ENCODE assay signal across 8 cellular contexts in genomic region chr11:128686045-128686741, GRCh38. TPM values are rescaled to one million over a fixed set of nuclear protein-coding genes. Genes with fewer than 3 reads are reported as not detected.
DNase-seq lines count a peak whose midpoint lies in the region; ATAC-seq and TF ChIP-seq lines count a peak whose summit lies in the region.

No MANE protein-coding gene starts in this region.

- H3K27ac ChIP-seq in heart left ventricle: no peak overlapping the region
- H3K27ac ChIP-seq in WERI-Rb-1: no peak overlapping the region
- H3K27ac ChIP-seq in thymus (ENCODE audit: low read depth): no peak overlapping the region

- H3K4me3 ChIP-seq in heart left ventricle (peak overlapping the region in 9 of 12 donors; percentile 24 to 60 (median 50)), WERI-Rb-1 (ENCODE audit: low read depth, low read length) (peak overlapping the region; percentile 32; the same call in 1 of the 2 replicates), thymus (ENCODE audit: low read length) (peak overlapping the region; percentile 28)

- peak overlapping the region; percentile 77 to 87 (median 83) for H3K4me3 Mint-ChIP-seq in immature natural killer cell

- no peak for TF ChIP-seq CTCF in heart left ventricle (IDR thresholded peaks at IDR 0.05)
- no peak for TF ChIP-seq CTCF in WERI-Rb-1 (IDR thresholded peaks at IDR 0.05; ENCODE audit: low read depth, low read length)

- H3K36me3 Mint-ChIP-seq in immature natural killer cell: peaks cover 0 to 4% (median 0%) of the 10 kb centered on the region in 3 donors

- H3K27ac Mint-ChIP-seq in immature natural killer cell: no peak overlapping the region

- H3K27me3 ChIP-seq in heart left ventricle (peaks cover 6 to 70% (median 49%) of the 10 kb centered on the region in 9 donors), WERI-Rb-1 (ENCODE audit: insufficient read depth, low read depth, severe bottlenecking) (peaks cover 81% of the 10 kb centered on the region), thymus (ENCODE audit: control insufficient read depth, insufficient read depth) (peaks cover 38% of the 10 kb centered on the region)

- H3K4me1 ChIP-seq in heart left ventricle (peaks cover 5 to 60% (median 36%) of the 10 kb centered on the region in 12 donors), thymus (ENCODE audit: control insufficient read depth, insufficient read depth, low read length) (peaks cover 17% of the 10 kb centered on the region)

- no peaks in the 10 kb centered on the region for H3K9me3 ChIP-seq in heart left ventricle
- H3K9me3 ChIP-seq in WERI-Rb-1 (ENCODE audit: severe bottlenecking): no peaks in the 10 kb centered on the region
- peaks cover 5% of the 10 kb centered on the region for H3K9me3 ChIP-seq in thymus (ENCODE audit: control insufficient read depth)

- peaks cover 28 to 35% (median 28%) of the 10 kb centered on the region in 3 donors for H3K27me3 Mint-ChIP-seq in immature natural killer cell (ENCODE audit: low read depth in 3 of 3)

- DNase-seq in heart left ventricle: no peak
- no peak for DNase-seq in Right ventricle myocardium inferior (ENCODE audit: missing footprints)
- DNase-seq in WERI-Rb-1: no peak
- DNase-seq in immature natural killer cell: no peak
- no peak for DNase-seq in activated CD8-positive, alpha-beta memory T cell treated with anti-CD3 and anti-CD28 coated beads for 24 hours

- peaks cover 0 to 4% (median 0%) of the 10 kb centered on the region in 6 donors for H3K9me3 Mint-ChIP-seq in immature natural killer cell

- WGBS in heart left ventricle, 4 donors: 17 to 33% (median 30%) methylated on average over 32 of the region's 32 CpGs
- WGBS in thymus: 9% methylated on average over 32 of the region's 32 CpGs

- H3K36me3 ChIP-seq in heart left ventricle: no peaks in the 10 kb centered on the region
- H3K36me3 ChIP-seq in WERI-Rb-1: no peaks in the 10 kb centered on the region
- no peaks in the 10 kb centered on the region for H3K36me3 ChIP-seq in thymus (ENCODE audit: control insufficient read depth, insufficient read depth)

- no peak for TF ChIP-seq POLR2A in heart left ventricle (IDR thresholded peaks at IDR 0.05)

- intact Hi-C loops in heart left ventricle (cut with DNase I) (loop anchor here in 1 of 10 donors (5.0 kb wide), 1 partner anchor 54 kb away; no protein-coding TSS in a partner anchor), Right ventricle myocardium inferior (cut with DNase I) (no loop called here)

- peaks cover 34 to 36% of the 10 kb centered on the region in 2 donors for H3K4me1 Mint-ChIP-seq in immature natural killer cell

- ATAC-seq in heart left ventricle (no peak), Right ventricle myocardium inferior (no peak), HG03378 (IDR thresholded peaks at IDR 0.05; ENCODE audit: unreplicated experiment) (no peak), GM18907 (IDR thresholded peaks at IDR 0.05; ENCODE audit: unreplicated experiment) (no peak)

RNA-seq across cellular contexts. Expression of gene FLI1, which starts 7.7 kb away (rescaled TPM):
- total RNA-seq in heart left ventricle (10 to 100 TPM in 8 of 9 donors, 1 to 10 TPM in 1; 9.7 to 41.4 (median 19.4) TPM), Right ventricle myocardium inferior (18.3 TPM)
- polyA plus RNA-seq in heart left ventricle (10 to 100 TPM in 1 of 2 donors, 1 to 10 TPM in 1; 6.7 to 12.4 TPM), immature natural killer cell (100 to 1,000 TPM in 1 of 3 donors, 10 to 100 TPM in 2; 52.2 to 113 (median 61.1) TPM), thymus (42.7 TPM)
